Comparison of ENCODE assay signal across 2 cellular contexts in the genomic region with DNA sequence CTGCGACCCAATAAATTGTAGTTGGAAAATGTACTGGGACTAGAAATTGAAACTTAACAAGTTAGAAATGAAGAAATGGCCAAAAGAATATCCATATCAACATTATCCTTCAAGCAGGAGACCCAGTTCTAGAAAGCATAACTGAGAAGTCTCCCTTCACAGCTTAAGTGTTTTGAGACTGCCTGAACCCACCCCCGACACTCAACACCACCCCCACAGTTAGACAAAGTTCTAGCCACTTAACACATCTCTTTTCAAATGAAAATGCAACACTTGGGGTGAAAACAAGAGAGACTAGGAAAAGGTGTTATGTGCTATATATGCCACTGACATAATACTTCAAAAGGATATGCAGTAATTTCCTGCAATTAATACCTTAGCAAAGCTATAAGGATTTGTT.
TF ChIP-seq lines count a peak whose summit lies in the region.

No MANE protein-coding gene starts in this region.

TF ChIP-seq in WTC11, 78 proteins besides CTCF, POLR2A, EP300 and RAD21:
- no peak for TF ChIP-seq FOXK1 (CRISPR knock-in tag; IDR thresholded peaks at IDR 0.05)
- TF ChIP-seq GRHL2 (CRISPR knock-in tag; IDR thresholded peaks at IDR 0.05; ENCODE audit: insufficient replicate concordance, severe bottlenecking) = no peak
- no peak for TF ChIP-seq ZNF416 (CRISPR knock-in tag; IDR thresholded peaks at IDR 0.05)
- TF ChIP-seq CREB1 (CRISPR knock-in tag; IDR thresholded peaks at IDR 0.05) = no peak
- TF ChIP-seq, protein P1, sequence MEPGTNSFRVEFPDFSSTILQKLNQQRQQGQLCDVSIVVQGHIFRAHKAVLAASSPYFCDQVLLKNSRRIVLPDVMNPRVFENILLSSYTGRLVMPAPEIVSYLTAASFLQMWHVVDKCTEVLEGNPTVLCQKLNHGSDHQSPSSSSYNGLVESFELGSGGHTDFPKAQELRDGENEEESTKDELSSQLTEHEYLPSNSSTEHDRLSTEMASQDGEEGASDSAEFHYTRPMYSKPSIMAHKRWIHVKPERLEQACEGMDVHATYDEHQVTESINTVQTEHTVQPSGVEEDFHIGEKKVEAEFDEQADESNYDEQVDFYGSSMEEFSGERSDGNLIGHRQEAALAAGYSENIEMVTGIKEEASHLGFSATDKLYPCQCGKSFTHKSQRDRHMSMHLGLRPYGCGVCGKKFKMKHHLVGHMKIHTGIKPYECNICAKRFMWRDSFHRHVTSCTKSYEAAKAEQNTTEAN (CRISPR knock-in tag; IDR thresholded peaks at IDR 0.05) = no peak
- TF ChIP-seq, protein P2, sequence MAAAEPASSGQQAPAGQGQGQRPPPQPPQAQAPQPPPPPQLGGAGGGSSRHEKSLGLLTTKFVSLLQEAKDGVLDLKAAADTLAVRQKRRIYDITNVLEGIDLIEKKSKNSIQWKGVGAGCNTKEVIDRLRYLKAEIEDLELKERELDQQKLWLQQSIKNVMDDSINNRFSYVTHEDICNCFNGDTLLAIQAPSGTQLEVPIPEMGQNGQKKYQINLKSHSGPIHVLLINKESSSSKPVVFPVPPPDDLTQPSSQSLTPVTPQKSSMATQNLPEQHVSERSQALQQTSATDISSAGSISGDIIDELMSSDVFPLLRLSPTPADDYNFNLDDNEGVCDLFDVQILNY (CRISPR knock-in tag; IDR thresholded peaks at IDR 0.05) = no peak

TF ChIP-seq in H1, 55 proteins besides CTCF, POLR2A, EP300 and RAD21:
- TF ChIP-seq SUZ12 (IDR thresholded peaks at IDR 0.05; ENCODE audit: low read length) (no peak), TAF7 (optimal IDR thresholded peaks at IDR 0.05; ENCODE audit: borderline replicate concordance, low read depth, low read length) (no peak), EZH2 (IDR thresholded peaks at IDR 0.05; ENCODE audit: low read depth, low read length, severe bottlenecking) (no peak), TAF1 (IDR thresholded peaks at IDR 0.05; ENCODE audit: low read depth, low read length) (no peak), KDM4A (IDR thresholded peaks at IDR 0.05; ENCODE audit: low read depth, low read length, severe bottlenecking) (no peak), BACH1 (IDR thresholded peaks at IDR 0.05; ENCODE audit: low read length) (no peak), POU5F1 (IDR thresholded peaks at IDR 0.05; ENCODE audit: low read depth, low read length) (no peak), PHF8 (conservative IDR thresholded peaks at IDR 0.05; ENCODE audit: low read depth, low read length) (no peak)
- TF ChIP-seq, protein P3, sequence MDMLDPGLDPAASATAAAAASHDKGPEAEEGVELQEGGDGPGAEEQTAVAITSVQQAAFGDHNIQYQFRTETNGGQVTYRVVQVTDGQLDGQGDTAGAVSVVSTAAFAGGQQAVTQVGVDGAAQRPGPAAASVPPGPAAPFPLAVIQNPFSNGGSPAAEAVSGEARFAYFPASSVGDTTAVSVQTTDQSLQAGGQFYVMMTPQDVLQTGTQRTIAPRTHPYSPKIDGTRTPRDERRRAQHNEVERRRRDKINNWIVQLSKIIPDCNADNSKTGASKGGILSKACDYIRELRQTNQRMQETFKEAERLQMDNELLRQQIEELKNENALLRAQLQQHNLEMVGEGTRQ (IDR thresholded peaks at IDR 0.05; ENCODE audit: low read length) = no peak
